Comparison of ENCODE assay signal across 8 cellular contexts in the genomic region with DNA sequence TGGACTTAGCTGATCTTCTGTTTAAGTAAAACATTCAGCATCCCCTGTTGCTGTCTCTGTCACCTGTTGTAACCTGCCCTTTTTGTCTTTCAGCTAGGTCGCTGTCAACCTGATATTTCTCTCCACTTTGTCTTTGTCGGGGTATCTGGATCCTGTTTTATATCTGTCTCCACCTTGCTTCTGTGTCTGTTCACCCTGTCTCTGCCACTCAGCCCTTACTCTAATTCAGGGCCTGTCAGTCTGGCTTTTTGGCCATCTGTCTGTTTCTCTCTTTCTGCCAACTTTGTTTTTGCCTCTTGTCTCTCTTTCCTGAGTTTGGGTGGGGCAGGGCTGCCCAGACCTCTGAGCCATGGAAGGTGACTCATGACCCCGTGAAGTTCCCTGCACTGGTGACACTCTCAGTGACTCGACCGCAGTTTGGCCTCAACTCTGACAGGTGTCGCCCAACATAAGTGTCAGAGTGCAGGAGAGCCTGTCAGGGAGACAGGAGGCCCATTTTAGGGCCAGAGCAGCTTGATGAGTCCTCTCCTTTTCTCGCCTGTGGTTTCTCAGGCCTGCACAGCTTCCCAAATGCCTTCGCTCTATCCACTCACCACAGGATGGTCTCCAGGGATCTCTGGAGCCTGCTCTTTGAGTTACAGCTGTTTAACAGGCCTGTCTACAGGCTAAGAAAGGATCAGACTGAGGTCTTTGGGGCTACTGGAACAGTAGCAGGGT. TPM values are rescaled to one million over a fixed set of nuclear protein-coding genes. Genes with fewer than 3 reads are reported as not detected.
A peak's percentile ranks its signal among the peaks of the same experiment; 100 is the strongest.
DNase-seq lines count a peak whose midpoint lies in the region; ATAC-seq and TF ChIP-seq lines count a peak whose summit lies in the region.

No MANE protein-coding gene starts in this region.

- H3K27me3 ChIP-seq in osteoblast (ENCODE audit: insufficient read depth, low read length) (no peaks in the 10 kb centered on the region), tibial nerve (no peaks in the 10 kb centered on the region)

- H3K27ac ChIP-seq in osteoblast (ENCODE audit: low read depth, low read length) (peak overlapping the region; percentile 84), tibial nerve (peak overlapping the region in 3 of 4 donors; percentile 55 to 90 (median 84))

- DNase-seq in NOMO-1 (lab: John Stamatoyannopoulos, UW; ENCODE audit: unreplicated experiment in 2 of 2) (peak; percentile 79 to 94), activated T-cell treated with anti-CD3 and anti-CD28 coated beads for 4 hours (peak; percentile 62), fibroblast of mammary gland (ENCODE audit: low read depth) (peak; percentile 89), osteoblast (ENCODE audit: insufficient read length, low spot score, missing footprints) (peak; percentile 91), tibial nerve (ENCODE audit: low spot score in 2 of 2) (no peak), D341Med (ENCODE audit: low spot score) (no peak)

- peaks cover 57% of the 10 kb centered on the region for H3K79me2 ChIP-seq in osteoblast (ENCODE audit: insufficient read depth, low read length)

- TF ChIP-seq POLR2A in tibial nerve (IDR thresholded peaks at IDR 0.05) = no peak

- no peak for TF ChIP-seq EP300 in tibial nerve (IDR thresholded peaks at IDR 0.05)

- TF ChIP-seq CTCF in fibroblast of mammary gland (conservative IDR thresholded peaks at IDR 0.05; ENCODE audit: control insufficient read depth, insufficient read depth, low read depth, low read length) (no peak), osteoblast (IDR thresholded peaks at IDR 0.05; ENCODE audit: extremely low read depth, low read depth, low read length) (no peak), tibial nerve (IDR thresholded peaks at IDR 0.05) (no peak)

- H3K4me3 ChIP-seq in fibroblast of mammary gland (ENCODE audit: control insufficient read depth, low read depth, low read length) = peak overlapping the region; percentile 90
- H3K4me3 ChIP-seq in osteoblast (ENCODE audit: insufficient read depth, low read length) = peak overlapping the region; percentile 89
- peak overlapping the region; percentile 60 to 96 (median 84) for H3K4me3 ChIP-seq in tibial nerve

- peak; percentile 54 for ATAC-seq in GM18499 (IDR thresholded peaks at IDR 0.05; ENCODE audit: insufficient read depth, unreplicated experiment)
- peak; percentile 65 for ATAC-seq in HG02623 (IDR thresholded peaks at IDR 0.05; ENCODE audit: unreplicated experiment)

- H4K20me1 ChIP-seq in osteoblast (ENCODE audit: insufficient read depth, low read length) = peaks cover 33% of the 10 kb centered on the region

- H3K36me3 ChIP-seq in osteoblast (ENCODE audit: insufficient read depth, low read length) (peaks cover 2% of the 10 kb centered on the region), tibial nerve (peaks cover 0 to 19% (median 0%) of the 10 kb centered on the region in 3 donors)

- 25 to 29% methylated on average over 8 of the region's 8 CpGs for WGBS in tibial nerve, 2 donors

- H2AFZ ChIP-seq in osteoblast (ENCODE audit: low read length) = peak overlapping the region; percentile 97

- peaks cover 21% of the 10 kb centered on the region for H3K4me1 ChIP-seq in osteoblast (ENCODE audit: insufficient read depth, low read length)
- H3K4me1 ChIP-seq in tibial nerve = peaks cover 0 to 39% (median 15%) of the 10 kb centered on the region in 4 donors

- peak overlapping the region; percentile 96 for H3K4me2 ChIP-seq in osteoblast (ENCODE audit: insufficient read depth, low read length)

- no peaks in the 10 kb centered on the region for H3K9me3 ChIP-seq in osteoblast (ENCODE audit: low read depth, low read length)
- H3K9me3 ChIP-seq in tibial nerve = no peaks in the 10 kb centered on the region

RNA-seq across cellular contexts. Expression of a gene that starts 0.9 kb away (rescaled TPM):
- total RNA-seq in osteoblast = 17.7 and 18.1 TPM in 2 replicates
- 10 to 100 TPM in 2 of 4 donors, 1 to 10 TPM in 2; 6.0 to 10.4 (median 9.4) TPM for total RNA-seq in tibial nerve

RNA-seq across cellular contexts. Expression of a gene that starts 54.7 kb away (rescaled TPM):
- 7.6 and 8.8 TPM in 2 replicates for total RNA-seq in osteoblast
- 10 to 100 TPM; 10.8 to 14.0 (median 11.7) TPM for total RNA-seq in tibial nerve

Comparison
In these comparisons a context has a peak if more than half of its experiments do, and no peak if none do; other contexts are left out.
1. DNase-seq: peak in NOMO-1 (2 of 2), activated T-cell treated with anti-CD3 and anti-CD28 coated beads for 4 hours (single experiment), fibroblast of mammary gland (single experiment) and osteoblast (single experiment); none in tibial nerve (0 of 2) and D341Med (single experiment).
2. Peak in every context shown above with its lines, with median percentiles within 50 percentile points of each other: H3K4me3 ChIP-seq.